In the genomic region with DNA sequence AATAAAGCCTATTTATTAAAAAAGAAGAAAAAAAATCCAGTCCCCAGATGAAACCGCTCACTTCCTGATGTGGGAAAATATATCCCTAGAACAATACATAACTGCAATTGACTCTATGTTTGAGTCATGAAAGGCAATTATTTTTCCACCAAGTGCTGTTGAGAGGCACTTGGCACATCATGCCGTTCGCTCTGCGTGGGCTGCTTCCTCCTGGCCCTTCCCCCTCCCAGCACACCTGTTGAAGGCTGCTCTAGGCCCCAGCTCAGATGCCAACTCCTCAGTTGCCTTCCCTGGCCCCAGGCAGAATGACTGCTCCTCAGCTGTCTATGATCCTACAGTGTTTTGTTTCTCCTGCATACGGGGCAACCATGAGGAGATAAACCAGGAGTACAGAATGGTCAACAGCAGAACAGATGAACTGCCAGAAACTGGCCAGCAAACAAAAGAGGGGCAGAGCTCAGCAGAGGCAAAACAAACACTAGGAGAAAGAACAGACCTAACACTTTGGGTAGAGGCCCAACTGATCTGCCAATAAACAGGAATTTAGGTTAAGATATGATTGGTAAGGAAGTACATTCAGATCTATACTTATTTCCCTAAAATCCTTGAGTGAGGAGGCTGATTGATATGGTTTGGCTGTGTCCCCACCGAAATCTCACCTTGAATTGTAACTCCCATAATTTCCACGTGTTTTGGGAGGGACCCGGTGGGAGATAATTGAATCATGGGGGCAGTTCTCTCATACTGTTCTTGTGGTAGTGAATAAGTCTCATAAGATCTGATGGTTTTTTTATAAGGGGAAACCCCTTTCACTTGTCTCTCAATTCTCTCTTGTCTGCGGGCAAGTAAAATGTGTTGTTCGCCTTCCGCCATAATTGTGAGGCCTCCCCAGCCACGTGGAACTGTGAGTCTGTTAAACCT, we compare ENCODE assay signal across 8 cellular contexts. TPM values are rescaled to one million over a fixed set of nuclear protein-coding genes. Genes with fewer than 3 reads are reported as not detected.
DNase-seq lines count a peak whose midpoint lies in the region; ATAC-seq and TF ChIP-seq lines count a peak whose summit lies in the region.

No MANE protein-coding gene starts in this region.

- no peak for TF ChIP-seq CTCF in WTC11 (IDR thresholded peaks at IDR 0.05)
- no peak for TF ChIP-seq CTCF in chondrocyte (IDR thresholded peaks at IDR 0.05)
- TF ChIP-seq CTCF in omental fat pad (IDR thresholded peaks at IDR 0.05): no peak
- no peak for TF ChIP-seq CTCF in vagina (IDR thresholded peaks at IDR 0.05)

- peaks cover 94% of the 10 kb centered on the region for H3K36me3 ChIP-seq in KOPT-K1 (ENCODE audit: insufficient read depth, low read length)
- no peaks in the 10 kb centered on the region for H3K36me3 ChIP-seq in vagina

- H3K27me3 Mint-ChIP-seq in WTC11 (ENCODE audit: low read depth): no peaks in the 10 kb centered on the region
- no peaks in the 10 kb centered on the region for H3K27me3 Mint-ChIP-seq in chondrocyte (ENCODE audit: low read depth)

- CTCF ChIA-PET in WTC11 (lab: Charles Lee): no interaction called here

- DNase-seq in Right ventricle myocardium inferior (ENCODE audit: missing footprints) (no peak), cardiac septum (ENCODE audit: low spot score) (no peak), WTC11 (ENCODE audit: low spot score) (no peak), chondrocyte (ENCODE audit: low spot score) (no peak), omental fat pad (ENCODE audit: low spot score) (no peak), vagina (ENCODE audit: extremely low spot score in 2 of 2) (no peak), NOMO-1 (lab: John Stamatoyannopoulos, UW; ENCODE audit: unreplicated experiment in 2 of 2) (no peak)

- H3K4me1 Mint-ChIP-seq in WTC11: peaks cover 22% of the 10 kb centered on the region
- peaks cover 39% of the 10 kb centered on the region for H3K4me1 Mint-ChIP-seq in chondrocyte (ENCODE audit: low read depth)

- POLR2A ChIA-PET in WTC11 (lab: Charles Lee): no interaction called here

- intact Hi-C loops in Right ventricle myocardium inferior (cut with DNase I) (loop anchor here (1.0 to 5.0 kb wide), 2 partner anchors 55 to 157 kb away; no protein-coding TSS in a partner anchor), cardiac septum (cut with DNase I) (loop anchor here (5.0 kb wide), 1 partner anchor 57 kb away; a partner anchor contains a TSS), vagina (cut with DNase I) (no loop called here)

- ATAC-seq in Right ventricle myocardium inferior (peak; percentile 86), WTC11 (peak; percentile 85), omental fat pad (ENCODE audit: low FRiP score) (peak; percentile 48)

- no peak overlapping the region for H3K4me3 ChIP-seq in vagina

- H3K27ac ChIP-seq in KOPT-K1 (ENCODE audit: low read depth, low read length, poor library complexity, severe bottlenecking) (peak overlapping the region; percentile 32), vagina (peak overlapping the region; percentile 12)

- H3K4me3 Mint-ChIP-seq in WTC11: no peak overlapping the region
- no peak overlapping the region for H3K4me3 Mint-ChIP-seq in chondrocyte (ENCODE audit: unreplicated experiment)

- H3K9me3 ChIP-seq in KOPT-K1 (ENCODE audit: insufficient read depth, low read length, poor library complexity, severe bottlenecking) (no peaks in the 10 kb centered on the region), vagina (no peaks in the 10 kb centered on the region)

- H3K4me1 ChIP-seq in vagina: peaks cover 22% of the 10 kb centered on the region

- H3K36me3 Mint-ChIP-seq in WTC11: peaks cover 63% of the 10 kb centered on the region
- peaks cover 37% of the 10 kb centered on the region for H3K36me3 Mint-ChIP-seq in chondrocyte (ENCODE audit: low read depth)

- TF ChIP-seq POLR2A in vagina (IDR thresholded peaks at IDR 0.05): no peak

- H3K27me3 ChIP-seq in vagina: no peaks in the 10 kb centered on the region

- H3K27ac Mint-ChIP-seq in WTC11: peak overlapping the region; percentile 73
- peak overlapping the region; percentile 81 for H3K27ac Mint-ChIP-seq in chondrocyte (ENCODE audit: unreplicated experiment)

- H3K9me3 Mint-ChIP-seq in WTC11: no peaks in the 10 kb centered on the region
- H3K9me3 Mint-ChIP-seq in chondrocyte (ENCODE audit: low read depth): no peaks in the 10 kb centered on the region

TF ChIP-seq in WTC11, 78 proteins besides CTCF, POLR2A, EP300 and RAD21 (continues in another document):
- TF ChIP-seq, protein P1, sequence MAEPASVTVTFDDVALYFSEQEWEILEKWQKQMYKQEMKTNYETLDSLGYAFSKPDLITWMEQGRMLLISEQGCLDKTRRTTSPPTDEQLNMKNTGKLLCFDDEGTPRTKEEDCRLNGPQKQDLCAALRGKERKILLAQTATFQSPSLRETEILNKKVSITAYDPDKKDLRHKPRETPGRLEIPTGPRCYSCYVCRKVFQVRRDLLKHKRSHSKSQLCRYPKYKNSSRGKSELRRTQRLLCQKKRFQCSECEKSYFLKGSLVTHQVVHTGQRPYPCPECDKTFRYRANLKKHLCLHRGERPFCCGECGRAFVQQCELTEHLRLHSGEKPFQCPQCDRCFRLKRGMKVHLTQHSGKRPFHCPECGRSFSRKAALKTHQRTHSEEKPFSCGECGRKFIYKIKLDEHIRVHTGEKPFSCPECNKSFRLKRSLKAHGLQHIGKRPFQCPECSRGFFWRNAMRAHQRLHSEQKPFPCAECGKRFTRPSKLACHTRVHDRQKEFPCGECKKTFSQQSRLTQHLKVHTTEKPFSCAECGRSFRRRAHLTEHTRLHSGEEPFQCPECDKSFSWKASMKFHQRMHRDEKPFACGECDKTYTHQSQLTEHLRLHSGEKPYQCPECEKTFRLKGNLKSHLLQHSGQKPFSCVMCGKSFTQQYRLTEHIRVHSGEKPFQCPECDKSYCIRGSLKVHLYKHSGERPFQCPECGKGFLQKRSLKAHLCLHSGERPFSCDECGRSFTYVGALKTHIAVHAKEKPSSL (CRISPR knock-in tag; conservative IDR thresholded peaks at IDR 0.05): no peak
- TF ChIP-seq, protein P2, sequence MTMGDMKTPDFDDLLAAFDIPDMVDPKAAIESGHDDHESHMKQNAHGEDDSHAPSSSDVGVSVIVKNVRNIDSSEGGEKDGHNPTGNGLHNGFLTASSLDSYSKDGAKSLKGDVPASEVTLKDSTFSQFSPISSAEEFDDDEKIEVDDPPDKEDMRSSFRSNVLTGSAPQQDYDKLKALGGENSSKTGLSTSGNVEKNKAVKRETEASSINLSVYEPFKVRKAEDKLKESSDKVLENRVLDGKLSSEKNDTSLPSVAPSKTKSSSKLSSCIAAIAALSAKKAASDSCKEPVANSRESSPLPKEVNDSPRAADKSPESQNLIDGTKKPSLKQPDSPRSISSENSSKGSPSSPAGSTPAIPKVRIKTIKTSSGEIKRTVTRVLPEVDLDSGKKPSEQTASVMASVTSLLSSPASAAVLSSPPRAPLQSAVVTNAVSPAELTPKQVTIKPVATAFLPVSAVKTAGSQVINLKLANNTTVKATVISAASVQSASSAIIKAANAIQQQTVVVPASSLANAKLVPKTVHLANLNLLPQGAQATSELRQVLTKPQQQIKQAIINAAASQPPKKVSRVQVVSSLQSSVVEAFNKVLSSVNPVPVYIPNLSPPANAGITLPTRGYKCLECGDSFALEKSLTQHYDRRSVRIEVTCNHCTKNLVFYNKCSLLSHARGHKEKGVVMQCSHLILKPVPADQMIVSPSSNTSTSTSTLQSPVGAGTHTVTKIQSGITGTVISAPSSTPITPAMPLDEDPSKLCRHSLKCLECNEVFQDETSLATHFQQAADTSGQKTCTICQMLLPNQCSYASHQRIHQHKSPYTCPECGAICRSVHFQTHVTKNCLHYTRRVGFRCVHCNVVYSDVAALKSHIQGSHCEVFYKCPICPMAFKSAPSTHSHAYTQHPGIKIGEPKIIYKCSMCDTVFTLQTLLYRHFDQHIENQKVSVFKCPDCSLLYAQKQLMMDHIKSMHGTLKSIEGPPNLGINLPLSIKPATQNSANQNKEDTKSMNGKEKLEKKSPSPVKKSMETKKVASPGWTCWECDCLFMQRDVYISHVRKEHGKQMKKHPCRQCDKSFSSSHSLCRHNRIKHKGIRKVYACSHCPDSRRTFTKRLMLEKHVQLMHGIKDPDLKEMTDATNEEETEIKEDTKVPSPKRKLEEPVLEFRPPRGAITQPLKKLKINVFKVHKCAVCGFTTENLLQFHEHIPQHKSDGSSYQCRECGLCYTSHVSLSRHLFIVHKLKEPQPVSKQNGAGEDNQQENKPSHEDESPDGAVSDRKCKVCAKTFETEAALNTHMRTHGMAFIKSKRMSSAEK (CRISPR knock-in tag; IDR thresholded peaks at IDR 0.05; ENCODE audit: borderline replicate concordance): no peak
- TF ChIP-seq ZNF671 (CRISPR knock-in tag; IDR thresholded peaks at IDR 0.05): no peak
- TF ChIP-seq, protein P3, sequence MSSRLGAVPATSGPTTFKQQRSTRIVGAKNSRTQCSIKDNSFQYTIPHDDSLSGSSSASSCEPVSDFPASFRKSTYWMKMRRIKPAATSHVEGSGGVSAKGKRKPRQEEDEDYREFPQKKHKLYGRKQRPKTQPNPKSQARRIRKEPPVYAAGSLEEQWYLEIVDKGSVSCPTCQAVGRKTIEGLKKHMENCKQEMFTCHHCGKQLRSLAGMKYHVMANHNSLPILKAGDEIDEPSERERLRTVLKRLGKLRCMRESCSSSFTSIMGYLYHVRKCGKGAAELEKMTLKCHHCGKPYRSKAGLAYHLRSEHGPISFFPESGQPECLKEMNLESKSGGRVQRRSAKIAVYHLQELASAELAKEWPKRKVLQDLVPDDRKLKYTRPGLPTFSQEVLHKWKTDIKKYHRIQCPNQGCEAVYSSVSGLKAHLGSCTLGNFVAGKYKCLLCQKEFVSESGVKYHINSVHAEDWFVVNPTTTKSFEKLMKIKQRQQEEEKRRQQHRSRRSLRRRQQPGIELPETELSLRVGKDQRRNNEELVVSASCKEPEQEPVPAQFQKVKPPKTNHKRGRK (CRISPR knock-in tag; IDR thresholded peaks at IDR 0.05; ENCODE audit: borderline replicate concordance): no peak

RNA-seq across cellular contexts. Expression of a gene that starts 58.7 kb away (rescaled TPM):
- total RNA-seq in Right ventricle myocardium inferior: 140 TPM
- total RNA-seq in cardiac septum: 64.4 TPM
- total RNA-seq in WTC11 (2021): 136 to 179 TPM (median 143 TPM) in 3 replicates
- total RNA-seq in chondrocyte: 83.4 to 185 TPM (median 176 TPM) in 3 replicates
- 10 to 100 TPM; 14.8 to 48.5 (median 28.4) TPM for total RNA-seq in omental fat pad
- 44.7 TPM for total RNA-seq in vagina
